ENCODE assay signal across 16 cellular contexts in genomic region chr3:125000661-125001060, GRCh38. TPM values are rescaled to one million over a fixed set of nuclear protein-coding genes. Genes with fewer than 3 reads are reported as not detected.
DNase-seq lines count a peak whose midpoint lies in the region; ATAC-seq, FAIRE-seq and TF ChIP-seq lines count a peak whose summit lies in the region.
"Had no signal": no experiment of that assay in that cellular context is flagged by ENCODE, and none has a peak within 500 bp of the region (broad histone marks: within the 10 kb centered on the region; RNA-seq: fewer than 3 reads in every experiment).

No MANE protein-coding gene starts in this region.

- H3K9me3 ChIP-seq in endothelial cell of umbilical vein (replicated peaks; ENCODE audit: control insufficient read depth, insufficient read depth, low read length), result no peaks in the 10 kb centered on the region
- H3K9me3 ChIP-seq in muscle layer of colon (ENCODE audit: low read length), result no peaks in the 10 kb centered on the region
- no peaks in the 10 kb centered on the region for H3K9me3 ChIP-seq in spleen
- no peaks in the 10 kb centered on the region for H3K9me3 ChIP-seq in left lung
- H3K9me3 ChIP-seq: Caco-2 had no signal

- TF ChIP-seq CTCF in AG10803 (conservative IDR thresholded peaks at IDR 0.05; ENCODE audit: low read length) (no peak), endothelial cell of umbilical vein (IDR thresholded peaks at IDR 0.05; ENCODE audit: extremely low read depth in 1 of 2, insufficient read depth in 1 of 2, low read depth in 1 of 2, low read length in 2 of 2) (no peak), spleen (IDR thresholded peaks at IDR 0.05 in 8 of 11, conservative IDR thresholded peaks at IDR 0.05 in 3 of 11) (no peak), left lung (IDR thresholded peaks at IDR 0.05) (no peak)

- H3K9me1 ChIP-seq in endothelial cell of umbilical vein (replicated peaks; ENCODE audit: control insufficient read depth, extremely low read depth, insufficient read depth, low read length), result no peaks in the 10 kb centered on the region

- dilution Hi-C loops in endothelial cell of umbilical vein (cut with MboI; ENCODE audit: extremely low pct_ligation_motif_present, low sequenced_read_pairs), result no loop called here

- CTCF ChIA-PET in endothelial cell of umbilical vein (lab: Charles Lee), result interaction anchor here (0.5 to 0.9 kb wide), 2 partner anchors 9 to 13 kb away, joined by 3 read pairs; no protein-coding TSS in a partner anchor

- peaks cover 19 to 34% of the 10 kb centered on the region in 2 experiments for H3K36me3 ChIP-seq in endothelial cell of umbilical vein (ENCODE audit: control insufficient read depth in 2 of 2, extremely low read depth in 1 of 2, insufficient read depth in 2 of 2, low read length in 2 of 2)
- peaks cover 67% of the 10 kb centered on the region for H3K36me3 ChIP-seq in muscle layer of colon (ENCODE audit: insufficient read depth, low read length)
- H3K36me3 ChIP-seq in spleen, result peaks cover 3 to 100% (median 76%) of the 10 kb centered on the region in 6 donors
- H3K36me3 ChIP-seq in left lung, result peaks cover 0 to 82% of the 10 kb centered on the region in 2 donors

- peaks cover 3% of the 10 kb centered on the region for H3K4me1 ChIP-seq in endothelial cell of umbilical vein (ENCODE audit: control insufficient read depth, extremely low read depth, insufficient read depth, low read length)
- H3K4me1 ChIP-seq in muscle layer of colon (ENCODE audit: insufficient read depth, low read length), result peaks cover 96% of the 10 kb centered on the region
- H3K4me1 ChIP-seq in spleen, result peaks cover 1 to 40% (median 21%) of the 10 kb centered on the region in 6 donors
- peaks cover 0 to 31% of the 10 kb centered on the region in 2 donors for H3K4me1 ChIP-seq in left lung

- intact Hi-C loops in endothelial cell of umbilical vein (cut with micrococcal nuclease), result loop anchor here (1.0 kb wide), 1 partner anchor 13 kb away; no protein-coding TSS in a partner anchor
- intact Hi-C loops in spleen (cut with DNase I; ENCODE audit: low total_unique reads), result no loop called here
- intact Hi-C loops in left lung (cut with DNase I), result no loop called here

- BruUV-seq in endothelial cell of umbilical vein (replicated peaks; lab: Mats Ljungman, UMichigan), result no TSS peak

- DNase-seq in AG10803 (ENCODE audit: low read depth) (peak; percentile 37), DMS 273 (lab: John Stamatoyannopoulos, UW; ENCODE audit: unreplicated experiment) (peak; percentile 82), endothelial cell of umbilical vein (ENCODE audit: low read depth, low spot score) (no peak), spleen (no peak), DMS114 treated with DMSO at 0.1 percent for 48 hours (lab: John Stamatoyannopoulos, UW; ENCODE audit: unreplicated experiment) (no peak), left lung (no peak)
- DNase-seq: ACHN, Caco-2, H7, NCI-H187, NCI-H774, PC-9 had no signal

- H3K4me3 ChIP-seq in AG10803 (ENCODE audit: low read length) (no peak overlapping the region), endothelial cell of umbilical vein (replicated peaks in 1 of 3; ENCODE audit: insufficient read depth in 1 of 3, low read depth in 1 of 3, low read length in 3 of 3) (no peak overlapping the region), muscle layer of colon (ENCODE audit: low read depth in 1 of 2, low read length in 2 of 2) (no peak overlapping the region), spleen (no peak overlapping the region), left lung (no peak overlapping the region)
- H3K4me3 ChIP-seq: PC-9 had no signal

- H3K9ac ChIP-seq in endothelial cell of umbilical vein (replicated peaks; ENCODE audit: extremely low read depth, insufficient read depth, low read length) (no peak overlapping the region), muscle layer of colon (ENCODE audit: low read length) (no peak overlapping the region)

- no peak overlapping the region for H3K4me2 ChIP-seq in endothelial cell of umbilical vein (ENCODE audit: insufficient read depth, low read length)
- H3K4me2 ChIP-seq: PC-9 had no signal

- H3K27me3 ChIP-seq in endothelial cell of umbilical vein (ENCODE audit: control insufficient read depth in 2 of 2, insufficient read depth in 2 of 2, low read length in 2 of 2) (no peaks in the 10 kb centered on the region), muscle layer of colon (ENCODE audit: control insufficient read depth in 1 of 2, insufficient read depth in 2 of 2, low read length in 2 of 2) (no peaks in the 10 kb centered on the region), spleen (replicated peaks in 1 of 7) (no peaks in the 10 kb centered on the region), left lung (no peaks in the 10 kb centered on the region)

- H3K27ac ChIP-seq in endothelial cell of umbilical vein (ENCODE audit: insufficient read depth, low read depth, low read length), result no peak overlapping the region
- H3K27ac ChIP-seq in muscle layer of colon (ENCODE audit: low read depth, low read length), result peak overlapping the region; percentile 50
- peak overlapping the region in 2 of 8 donors; percentile 53 to 54 for H3K27ac ChIP-seq in spleen
- H3K27ac ChIP-seq in left lung, result no peak overlapping the region
- H3K27ac ChIP-seq: HL-60, PC-9 had no signal

- no peak overlapping the region for H2AFZ ChIP-seq in endothelial cell of umbilical vein (ENCODE audit: low read depth, low read length)
- H2AFZ ChIP-seq: PC-9 had no signal

- 86 to 96% (median 93%) methylated on average over 2 of the region's 2 CpGs for WGBS in spleen, 5 donors

- no peak for TF ChIP-seq POLR2A in endothelial cell of umbilical vein (IDR thresholded peaks at IDR 0.05; ENCODE audit: low read depth, low read length)
- TF ChIP-seq POLR2A in spleen (IDR thresholded peaks at IDR 0.05), result no peak

- H3K79me2 ChIP-seq in endothelial cell of umbilical vein (ENCODE audit: control insufficient read depth, insufficient read depth, low read length), result no peaks in the 10 kb centered on the region

- H4K20me1 ChIP-seq in endothelial cell of umbilical vein (replicated peaks; ENCODE audit: control insufficient read depth, extremely low read depth, insufficient read depth, low read length), result no peaks in the 10 kb centered on the region

- peak; percentile 21 for FAIRE-seq in endothelial cell of umbilical vein (lab: Jason Lieb, UNC)
- FAIRE-seq: HTR-8/SVneo had no signal

- POLR2A ChIA-PET in endothelial cell of umbilical vein (lab: Charles Lee), result no interaction called here

- no peak for ATAC-seq in left lung
- ATAC-seq: Right ventricle myocardium inferior had no signal

TF ChIP-seq in endothelial cell of umbilical vein, 7 proteins besides CTCF, POLR2A, EP300 and RAD21:
- TF ChIP-seq, protein P1, sequence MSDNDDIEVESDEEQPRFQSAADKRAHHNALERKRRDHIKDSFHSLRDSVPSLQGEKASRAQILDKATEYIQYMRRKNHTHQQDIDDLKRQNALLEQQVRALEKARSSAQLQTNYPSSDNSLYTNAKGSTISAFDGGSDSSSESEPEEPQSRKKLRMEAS (IDR thresholded peaks at IDR 0.05; ENCODE audit: insufficient read depth, insufficient read length), result no peak
- TF ChIP-seq MYC (IDR thresholded peaks at IDR 0.05; ENCODE audit: low read depth, low read length), result no peak
- no peak for TF ChIP-seq FOS (IDR thresholded peaks at IDR 0.05; ENCODE audit: borderline replicate concordance, insufficient read depth, low read length)
- no peak for TF ChIP-seq EZH2 (IDR thresholded peaks at IDR 0.05; ENCODE audit: borderline replicate concordance, low read depth, low read length, severe bottlenecking)
- no peak for TF ChIP-seq POLR2AphosphoS5 (IDR thresholded peaks at IDR 0.05; ENCODE audit: insufficient read depth, low read depth, low read length)
- no peak for TF ChIP-seq JUN (IDR thresholded peaks at IDR 0.05; ENCODE audit: borderline replicate concordance, insufficient read depth, insufficient read length, low read depth)
- no peak for TF ChIP-seq GATA2 (IDR thresholded peaks at IDR 0.05; ENCODE audit: insufficient read depth, insufficient read length, low read depth, low read length)
TF ChIP-seq in endothelial cell of umbilical vein: peak in this region for 0.

RNA-seq across cellular contexts. Expression of gene HEG1, which starts 55.1 kb away (rescaled TPM):
- total RNA-seq in endothelial cell of umbilical vein (87.0 and 106 TPM in 2 replicates), spleen (10 to 100 TPM; 52.1 to 87.9 (median 74.4) TPM), left lung (100 to 1,000 TPM; 107 to 132 TPM)
- polyA plus RNA-seq in endothelial cell of umbilical vein (40.9 and 50.1 TPM in 2 replicates), spleen (1 to 10 TPM; 3.1 to 6.3 (median 3.4) TPM)
- polyA plus RNA-seq in endothelial cell of umbilical vein (2011; cell fraction: cytosol; rRNA removed), result 40.6 and 42.2 TPM in 2 replicates
- polyA plus RNA-seq in endothelial cell of umbilical vein (2011; cell fraction: nucleus; rRNA removed), result 50.1 and 53.9 TPM in 2 replicates
- polyA plus RNA-seq in endothelial cell of umbilical vein (2012), result 54.3 and 76.5 TPM in 2 replicates
- 131 and 134 TPM in 2 replicates for polyA minus RNA-seq in endothelial cell of umbilical vein
- 39.0 TPM for polyA minus RNA-seq in endothelial cell of umbilical vein (2011; cell fraction: cytosol; rRNA and poly(A)+ RNA removed)
- 47.2 and 83.6 TPM in 2 replicates for polyA minus RNA-seq in endothelial cell of umbilical vein (2011; cell fraction: nucleus; rRNA and poly(A)+ RNA removed)

Comparison
In these comparisons a context has a peak if more than half of its experiments do, and no peak if none do; other contexts are left out.
1. DNase-seq: peak in AG10803 (single experiment) and DMS 273 (single experiment); none in endothelial cell of umbilical vein (single experiment), spleen (single experiment), DMS114 treated with DMSO at 0.1 percent for 48 hours (single experiment) and left lung (0 of 2).